Comparison of ENCODE assay signal across 8 cellular contexts in genomic region chr10:110074986-110075664, GRCh38.
DNase-seq lines count a peak whose midpoint lies in the region; ATAC-seq, FAIRE-seq and TF ChIP-seq lines count a peak whose summit lies in the region.

No MANE protein-coding gene starts in this region.

- H3K27me3 ChIP-seq in skeletal muscle satellite cell (ENCODE audit: control insufficient read depth, insufficient read depth, low read length) (no peaks in the 10 kb centered on the region), neural progenitor cell (no peaks in the 10 kb centered on the region)

- H3K9me3 Mint-ChIP-seq in T-cell, result no peaks in the 10 kb centered on the region
- H3K9me3 Mint-ChIP-seq in neural progenitor cell, result no peaks in the 10 kb centered on the region

- DNase-seq in GM12891 (ENCODE audit: insufficient read length, low spot score) (no peak), T-cell (no peak), fibroblast of pulmonary artery (ENCODE audit: low read depth) (peak; percentile 85), neural progenitor cell (ENCODE audit: low spot score) (no peak)

- H3K27me3 Mint-ChIP-seq in T-cell (no peaks in the 10 kb centered on the region), neural progenitor cell (ENCODE audit: insufficient read depth, low read depth) (peaks cover 3% of the 10 kb centered on the region)

- peaks cover 55% of the 10 kb centered on the region for H4K20me1 ChIP-seq in neural progenitor cell (ENCODE audit: low read depth)

- H3K36me3 ChIP-seq in skeletal muscle satellite cell (ENCODE audit: insufficient read depth, low read length) (no peaks in the 10 kb centered on the region), neural progenitor cell (no peaks in the 10 kb centered on the region)

- TF ChIP-seq CTCF in fibroblast of pulmonary artery (IDR thresholded peaks at IDR 0.05; ENCODE audit: low read length, missing control alignments) (no peak), neural progenitor cell (IDR thresholded peaks at IDR 0.05) (no peak)

- H3K4me3 Mint-ChIP-seq in T-cell (peak overlapping the region in 2 of 3 donors; percentile 44 to 56), neural progenitor cell (no peak overlapping the region)

- peaks cover 52% of the 10 kb centered on the region for H3K4me1 ChIP-seq in skeletal muscle satellite cell (ENCODE audit: control insufficient read depth, insufficient read depth, low read length)
- H3K4me1 ChIP-seq in neural progenitor cell, result peaks cover 27% of the 10 kb centered on the region

- no peak for TF ChIP-seq POLR2A in GM12891 (IDR thresholded peaks at IDR 0.05; ENCODE audit: low read depth, low read length)

- peaks cover 90% of the 10 kb centered on the region for H3K79me2 ChIP-seq in neural progenitor cell (ENCODE audit: low read depth)

- no peaks in the 10 kb centered on the region for H3K9me3 ChIP-seq in skeletal muscle satellite cell (replicated peaks; ENCODE audit: low read length)
- no peaks in the 10 kb centered on the region for H3K9me3 ChIP-seq in neural progenitor cell (ENCODE audit: low read depth)

- no peak overlapping the region for H2AFZ ChIP-seq in neural progenitor cell (replicated peaks)

- H3K36me3 Mint-ChIP-seq in T-cell, result no peaks in the 10 kb centered on the region
- H3K36me3 Mint-ChIP-seq in neural progenitor cell, result peaks cover 2% of the 10 kb centered on the region

- H3K4me3 ChIP-seq in fibroblast of pulmonary artery (replicated peaks; ENCODE audit: low read depth, low read length) (peak overlapping the region; percentile 10), skeletal muscle satellite cell (ENCODE audit: low read length) (peak overlapping the region; percentile 16), neural progenitor cell (no peak overlapping the region)

- no peaks in the 10 kb centered on the region for H3F3A ChIP-seq in neural progenitor cell (ENCODE audit: low read depth)

- CTCF ChIA-PET in T-cell (lab: Charles Lee), result interaction anchor here (0.5 to 1.1 kb wide), 10 partner anchors 17 to 165 kb away, joined by 3 to 12 read pairs (median 4); no protein-coding TSS in a partner anchor

- H3K27ac Mint-ChIP-seq in T-cell (peak overlapping the region; percentile 89 to 91), neural progenitor cell (no peak overlapping the region)

- H3K4me2 ChIP-seq in skeletal muscle satellite cell (ENCODE audit: low read length) (peak overlapping the region; percentile 74), neural progenitor cell (no peak overlapping the region)

- H3K9ac ChIP-seq in skeletal muscle satellite cell (ENCODE audit: low read depth, low read length), result peak overlapping the region; percentile 41
- no peak overlapping the region for H3K9ac ChIP-seq in neural progenitor cell

- POLR2A ChIA-PET in T-cell (lab: Charles Lee), result interaction anchor here (0.5 to 1.2 kb wide), 10 partner anchors 12 to 475 kb away, joined by 3 to 5 read pairs (median 3); no protein-coding TSS in a partner anchor

- no peak overlapping the region for H3K27ac ChIP-seq in neural progenitor cell

- H3K4me1 Mint-ChIP-seq in T-cell, result peaks cover 87 to 97% (median 91%) of the 10 kb centered on the region in 3 donors
- peaks cover 46% of the 10 kb centered on the region for H3K4me1 Mint-ChIP-seq in neural progenitor cell

- ATAC-seq in T-cell (replicated peaks in 1 of 4) (no peak), HG02973 (IDR thresholded peaks at IDR 0.05; ENCODE audit: unreplicated experiment) (no peak), GM19324 (IDR thresholded peaks at IDR 0.05; ENCODE audit: low FRiP score, unreplicated experiment) (no peak), HG02623 (IDR thresholded peaks at IDR 0.05; ENCODE audit: unreplicated experiment) (no peak)

- peak; percentile 78 for FAIRE-seq in GM12891 (lab: Jason Lieb, UNC)

TF ChIP-seq in GM12891, 5 proteins besides CTCF, POLR2A, EP300 and RAD21:
- TF ChIP-seq POLR2AphosphoS5 (IDR thresholded peaks at IDR 0.05; ENCODE audit: low read depth, low read length) (no peak), PAX5 (IDR thresholded peaks at IDR 0.05; ENCODE audit: insufficient read depth, low read length, severe bottlenecking) (no peak), SPI1 (IDR thresholded peaks at IDR 0.05; ENCODE audit: low read depth, low read length) (no peak), TAF1 (IDR thresholded peaks at IDR 0.05; ENCODE audit: low read depth, low read length) (no peak), POU2F2 (IDR thresholded peaks at IDR 0.05; ENCODE audit: low read depth, low read length) (no peak)
TF ChIP-seq in GM12891: peak in this region for 0.
